In genomic region chr11:78081583-78081982, GRCh38 we compare ENCODE assay signal across 22 cellular contexts. TPM values are rescaled to one million over a fixed set of nuclear protein-coding genes. Genes with fewer than 3 reads are reported as not detected.
DNase-seq lines count a peak whose midpoint lies in the region; ATAC-seq and TF ChIP-seq lines count a peak whose summit lies in the region.
"Had no signal": no experiment of that assay in that cellular context is flagged by ENCODE, and none has a peak within 500 bp of the region (broad histone marks: within the 10 kb centered on the region; RNA-seq: fewer than 3 reads in every experiment).

No MANE protein-coding gene starts in this region.

- H3K9me3 Mint-ChIP-seq in activated CD8-positive, alpha-beta memory T cell treated with anti-CD3 and anti-CD28 coated beads, Interleukin-2, amount 10 ng/mL, durations not matched to agents 7 days and 5 days (ENCODE audit: low read depth), result no peaks in the 10 kb centered on the region
- H3K9me3 Mint-ChIP-seq in brain, result no peaks in the 10 kb centered on the region
- H3K9me3 Mint-ChIP-seq in neural progenitor cell, result no peaks in the 10 kb centered on the region

- peaks cover 42% of the 10 kb centered on the region for H3K4me1 Mint-ChIP-seq in activated CD8-positive, alpha-beta memory T cell treated with anti-CD3 and anti-CD28 coated beads, Interleukin-2, amount 10 ng/mL, durations not matched to agents 7 days and 5 days
- H3K4me1 Mint-ChIP-seq in brain (peaks cover 46% of the 10 kb centered on the region), neural progenitor cell (peaks cover 16% of the 10 kb centered on the region)

- H3K36me3 Mint-ChIP-seq in activated CD8-positive, alpha-beta memory T cell treated with anti-CD3 and anti-CD28 coated beads, Interleukin-2, amount 10 ng/mL, durations not matched to agents 7 days and 5 days, result peaks cover 13% of the 10 kb centered on the region
- peaks cover 16% of the 10 kb centered on the region for H3K36me3 Mint-ChIP-seq in brain
- peaks cover 3% of the 10 kb centered on the region for H3K36me3 Mint-ChIP-seq in neural progenitor cell

- H3K79me2 ChIP-seq in Loucy (ENCODE audit: insufficient read depth, low read length) (peaks cover 35% of the 10 kb centered on the region), neural progenitor cell (ENCODE audit: low read depth) (peaks cover 30% of the 10 kb centered on the region)

- H3K27me3 ChIP-seq in Loucy (ENCODE audit: insufficient read depth, low read length, poor library complexity, severe bottlenecking) (no peaks in the 10 kb centered on the region), neural progenitor cell (no peaks in the 10 kb centered on the region)
- H3K27me3 ChIP-seq: ascending aorta, esophagus muscularis mucosa, heart left ventricle, thyroid gland had no signal

- H3K4me3 Mint-ChIP-seq in activated CD8-positive, alpha-beta memory T cell treated with anti-CD3 and anti-CD28 coated beads, Interleukin-2, amount 10 ng/mL, durations not matched to agents 7 days and 5 days, result peak overlapping the region; percentile 37
- H3K4me3 Mint-ChIP-seq in brain (peak overlapping the region; percentile 41 to 93 (median 75)), neural progenitor cell (peak overlapping the region; percentile 94)

- H3K27ac ChIP-seq in neural progenitor cell, result no peak overlapping the region
- H3K27ac ChIP-seq: ascending aorta, coronary artery, esophagus muscularis mucosa, thyroid gland had no signal

- no peaks in the 10 kb centered on the region for H3K9me2 ChIP-seq in Loucy (replicated peaks; ENCODE audit: low read depth, low read length)

- H2AFZ ChIP-seq in Loucy (ENCODE audit: low read length), result 0 out of 2 replicates have a peak overlapping the region, but pooled peaks have one; percentile 45
- H2AFZ ChIP-seq in neural progenitor cell (replicated peaks), result no peak overlapping the region

- peak overlapping the region; percentile 18 for H3K9ac ChIP-seq in Loucy (ENCODE audit: low read depth, low read length, poor library complexity, severe bottlenecking)
- no peak overlapping the region for H3K9ac ChIP-seq in neural progenitor cell

- DNase-seq in activated CD8-positive, alpha-beta memory T cell treated with anti-CD3 and anti-CD28 coated beads, Interleukin-2, amount 10 ng/mL, durations not matched to agents 7 days and 5 days, result no peak
- DNase-seq in activated CD8-positive, alpha-beta memory T cell treated with anti-CD3 and anti-CD28 coated beads for 24 hours, result no peak
- DNase-seq in neural progenitor cell (ENCODE audit: low spot score) (no peak), NCI-H1694 (lab: John Stamatoyannopoulos, UW) (no peak), epidermal melanocyte (ENCODE audit: insufficient read length, low spot score) (no peak), NCI-H2196 treated with DMSO at 0.1 percent for 48 hours (lab: John Stamatoyannopoulos, UW; ENCODE audit: unreplicated experiment) (no peak)
- DNase-seq: ACHN, COR-L47, heart left ventricle, Kasumi-1, NCI-H1436, thyroid gland had no signal

- H3K4me2 ChIP-seq in Loucy (ENCODE audit: low read depth, low read length, poor library complexity, severe bottlenecking), result peak overlapping the region; percentile 94
- no peak overlapping the region for H3K4me2 ChIP-seq in neural progenitor cell

- no peaks in the 10 kb centered on the region for H3K9me3 ChIP-seq in Loucy (ENCODE audit: insufficient read depth, low read depth, low read length)
- no peaks in the 10 kb centered on the region for H3K9me3 ChIP-seq in neural progenitor cell (ENCODE audit: low read depth)
- H3K9me3 ChIP-seq: ascending aorta, esophagus muscularis mucosa, heart left ventricle, thyroid gland had no signal

- H3K27ac Mint-ChIP-seq in activated CD8-positive, alpha-beta memory T cell treated with anti-CD3 and anti-CD28 coated beads, Interleukin-2, amount 10 ng/mL, durations not matched to agents 7 days and 5 days, result peak overlapping the region; percentile 35
- peak overlapping the region; percentile 7 to 85 (median 42) for H3K27ac Mint-ChIP-seq in brain
- H3K27ac Mint-ChIP-seq in neural progenitor cell, result no peak overlapping the region

- TF ChIP-seq CTCF in Loucy (conservative IDR thresholded peaks at IDR 0.05; ENCODE audit: low read length) (no peak), brain (conservative IDR thresholded peaks at IDR 0.05) (no peak), neural progenitor cell (IDR thresholded peaks at IDR 0.05) (no peak)

- no peaks in the 10 kb centered on the region for H3K36me3 ChIP-seq in Loucy (ENCODE audit: insufficient read depth, low read length)
- no peaks in the 10 kb centered on the region for H3K36me3 ChIP-seq in neural progenitor cell
- H3K36me3 ChIP-seq: ascending aorta, esophagus muscularis mucosa, thyroid gland had no signal

- H3K27me3 Mint-ChIP-seq in activated CD8-positive, alpha-beta memory T cell treated with anti-CD3 and anti-CD28 coated beads, Interleukin-2, amount 10 ng/mL, durations not matched to agents 7 days and 5 days, result no peaks in the 10 kb centered on the region
- H3K27me3 Mint-ChIP-seq in brain (peaks cover 4% of the 10 kb centered on the region), neural progenitor cell (ENCODE audit: insufficient read depth, low read depth) (no peaks in the 10 kb centered on the region)

- CTCF ChIA-PET in activated CD8-positive, alpha-beta memory T cell treated with anti-CD3 and anti-CD28 coated beads, Interleukin-2, amount 10 ng/mL, durations not matched to agents 7 days and 5 days (lab: Charles Lee), result no interaction called here

- no peaks in the 10 kb centered on the region for H3F3A ChIP-seq in Loucy (ENCODE audit: low read depth)
- H3F3A ChIP-seq in neural progenitor cell (ENCODE audit: low read depth), result no peaks in the 10 kb centered on the region

- ATAC-seq in activated CD8-positive, alpha-beta memory T cell treated with anti-CD3 and anti-CD28 coated beads, Interleukin-2, amount 10 ng/mL, durations not matched to agents 7 days and 5 days, result no peak
- ATAC-seq: heart left ventricle had no signal

- H3K4me1 ChIP-seq in Loucy (ENCODE audit: insufficient read depth, low read length, poor library complexity, severe bottlenecking) (peaks cover 36% of the 10 kb centered on the region), neural progenitor cell (peaks cover 3% of the 10 kb centered on the region)

- peaks cover 24% of the 10 kb centered on the region for H4K20me1 ChIP-seq in Loucy (ENCODE audit: insufficient read depth, low read length, poor library complexity, severe bottlenecking)
- peaks cover 20% of the 10 kb centered on the region for H4K20me1 ChIP-seq in neural progenitor cell (ENCODE audit: low read depth)

- H3K4me3 ChIP-seq in Loucy (ENCODE audit: low read length, poor library complexity, severe bottlenecking) (peak overlapping the region; percentile 92), neural progenitor cell (no peak overlapping the region)
- H3K4me3 ChIP-seq: ascending aorta, coronary artery, esophagus muscularis mucosa, HAP-1, thyroid gland had no signal

RNA-seq across cellular contexts. Expression of gene NDUFC2, which starts 1.9 kb away (rescaled TPM):
- total RNA-seq in activated CD8-positive, alpha-beta memory T cell treated with anti-CD3 and anti-CD28 coated beads, Interleukin-2, amount 10 ng/mL, durations not matched to agents 7 days and 5 days, result 100 to 1,000 TPM; 179 to 201 TPM
- 335 TPM for polyA plus RNA-seq in brain (ENCODE audit: insufficient read depth, low read depth, low replicate concordance)
- 36.7 and 89.5 TPM in 2 replicates for total RNA-seq in neural progenitor cell (ENCODE audit: low replicate concordance)

RNA-seq across cellular contexts. Expression of gene THRSP, which starts 17.9 kb away (rescaled TPM):
- not detected for total RNA-seq in activated CD8-positive, alpha-beta memory T cell treated with anti-CD3 and anti-CD28 coated beads, Interleukin-2, amount 10 ng/mL, durations not matched to agents 7 days and 5 days
- polyA plus RNA-seq in brain (ENCODE audit: insufficient read depth, low read depth, low replicate concordance), result 1.4 TPM
- total RNA-seq in neural progenitor cell (ENCODE audit: low replicate concordance), result not detected in 2 replicates
- total RNA-seq: ascending aorta, esophagus muscularis mucosa, NCI-H460, OCI-LY7, renal cortical epithelial cell had no signal
- polyA plus RNA-seq: keratinocyte had no signal

RNA-seq across cellular contexts. Expression of gene ALG8, which starts 57.8 kb away (rescaled TPM):
- total RNA-seq in activated CD8-positive, alpha-beta memory T cell treated with anti-CD3 and anti-CD28 coated beads, Interleukin-2, amount 10 ng/mL, durations not matched to agents 7 days and 5 days, result 10 to 100 TPM; 47.3 to 51.6 TPM
- polyA plus RNA-seq in brain (ENCODE audit: insufficient read depth, low read depth, low replicate concordance), result 26.2 TPM
- 73.2 and 117 TPM in 2 replicates for total RNA-seq in neural progenitor cell (ENCODE audit: low replicate concordance)

RNA-seq across cellular contexts. Expression of gene KCTD14, which starts 58.5 kb away (rescaled TPM):
- under 1 TPM; 0.18 to 0.23 TPM for total RNA-seq in activated CD8-positive, alpha-beta memory T cell treated with anti-CD3 and anti-CD28 coated beads, Interleukin-2, amount 10 ng/mL, durations not matched to agents 7 days and 5 days
- 31.0 TPM for polyA plus RNA-seq in brain (ENCODE audit: insufficient read depth, low read depth, low replicate concordance)
- total RNA-seq in neural progenitor cell (ENCODE audit: low replicate concordance), result 4.3 and 5.3 TPM in 2 replicates
- total RNA-seq: OCI-LY7 had no signal

Comparison
In these comparisons a context has a peak if more than half of its experiments do, and no peak if none do; other contexts are left out.
1. H3K4me3 Mint-ChIP-seq: peak in every context shown above with its lines; median percentile 94 in neural progenitor cell; 75 in brain; 37 in activated CD8-positive, alpha-beta memory T cell treated with anti-CD3 and anti-CD28 coated beads, Interleukin-2, amount 10 ng/mL, durations not matched to agents 7 days and 5 days.